In the genomic region with DNA sequence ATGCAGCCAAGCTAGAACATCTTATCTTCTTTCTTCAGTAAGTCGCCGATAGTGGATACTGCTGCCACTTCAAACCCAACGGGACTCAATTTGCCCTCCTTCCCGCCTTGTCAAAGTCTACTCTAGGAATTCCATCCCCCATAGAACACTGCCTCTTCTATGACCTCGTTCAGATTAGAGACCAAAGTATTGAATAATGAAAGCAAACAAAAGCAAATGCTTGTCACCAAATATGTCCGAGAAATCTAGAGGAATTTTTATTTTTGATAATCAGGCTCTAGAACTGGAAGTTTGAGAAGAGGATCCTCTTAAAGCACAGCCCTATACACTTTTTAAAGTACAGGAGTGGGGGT, we compare ENCODE assay signal across 8 cellular contexts.
A peak's percentile ranks its signal among the peaks of the same experiment; 100 is the strongest.
DNase-seq lines count a peak whose midpoint lies in the region; ATAC-seq and TF ChIP-seq lines count a peak whose summit lies in the region.

No MANE protein-coding gene starts in this region.

- H3K27ac Mint-ChIP-seq in central memory CD8-positive, alpha-beta T cell (ENCODE audit: low read depth), result peak overlapping the region; percentile 91

- peaks cover 15% of the 10 kb centered on the region for H3K36me3 Mint-ChIP-seq in central memory CD8-positive, alpha-beta T cell (ENCODE audit: insufficient read depth)

- H3K36me3 ChIP-seq in KMS-11 (ENCODE audit: insufficient read depth) (no peaks in the 10 kb centered on the region), muscle layer of colon (ENCODE audit: insufficient read depth, low read length) (peaks cover 3% of the 10 kb centered on the region)

- no peaks in the 10 kb centered on the region for H3K27me3 ChIP-seq in KMS-11 (ENCODE audit: insufficient read depth, low read depth)
- H3K27me3 ChIP-seq in muscle layer of colon (ENCODE audit: control insufficient read depth in 1 of 2, insufficient read depth in 2 of 2, low read length in 2 of 2), result no peaks in the 10 kb centered on the region

- H3K27me3 Mint-ChIP-seq in central memory CD8-positive, alpha-beta T cell, result no peaks in the 10 kb centered on the region

- no peak for TF ChIP-seq CTCF in AG10803 (conservative IDR thresholded peaks at IDR 0.05; ENCODE audit: low read length)
- TF ChIP-seq CTCF in KMS-11 (conservative IDR thresholded peaks at IDR 0.05; ENCODE audit: low read depth, low read length), result no peak
- TF ChIP-seq CTCF in GM13977 (IDR thresholded peaks at IDR 0.05; ENCODE audit: extremely low read depth, insufficient read depth, missing control alignments), result no peak

- peaks cover 23% of the 10 kb centered on the region for H3K4me1 ChIP-seq in KMS-11 (ENCODE audit: low read depth, poor library complexity, severe bottlenecking)
- peaks cover 22% of the 10 kb centered on the region for H3K4me1 ChIP-seq in muscle layer of colon (ENCODE audit: insufficient read depth, low read length)

- no peaks in the 10 kb centered on the region for H3K9me3 ChIP-seq in muscle layer of colon (ENCODE audit: low read length)

- no peak for ATAC-seq in central memory CD8-positive, alpha-beta T cell (replicated peaks; ENCODE audit: extremely low read depth, poor library complexity, severe bottlenecking)
- no peak for ATAC-seq in HG03342 (IDR thresholded peaks at IDR 0.05; ENCODE audit: unreplicated experiment)

- DNase-seq in AG10803 (ENCODE audit: low read depth), result no peak
- no peak for DNase-seq in central memory CD8-positive, alpha-beta T cell (ENCODE audit: low spot score in 2 of 2)
- no peak for DNase-seq in GOT3 (lab: John Stamatoyannopoulos, UW)
- no peak for DNase-seq in MV-4-11 (lab: John Stamatoyannopoulos, UW)
- DNase-seq in GM13977 (ENCODE audit: low spot score), result no peak

- H3K4me3 Mint-ChIP-seq in central memory CD8-positive, alpha-beta T cell, result peak overlapping the region; percentile 90

- H3K4me1 Mint-ChIP-seq in central memory CD8-positive, alpha-beta T cell, result peaks cover 29% of the 10 kb centered on the region

- H3K9me3 Mint-ChIP-seq in central memory CD8-positive, alpha-beta T cell, result no peaks in the 10 kb centered on the region

- H4K20me1 ChIP-seq in KMS-11 (ENCODE audit: insufficient read depth), result no peaks in the 10 kb centered on the region

- H3K4me2 ChIP-seq in KMS-11, result peak overlapping the region; percentile 97

- peaks cover 11% of the 10 kb centered on the region; the same call in 1 of the 2 replicates for H3K79me2 ChIP-seq in KMS-11 (ENCODE audit: insufficient read depth, low read depth)

- H2AFZ ChIP-seq in KMS-11 (ENCODE audit: low read depth), result peak overlapping the region; percentile 92

- in situ Hi-C loops in GM13977 (cut with MboI; ENCODE audit: low pct_unique_long_range_greater_than_20kb, low sequenced_read_pairs, unreplicated experiment), result no loop called here

- H3K9ac ChIP-seq in KMS-11 (no peak overlapping the region; the same call in 1 of the 2 replicates), muscle layer of colon (ENCODE audit: low read length) (peak overlapping the region; percentile 96)

- H3K27ac ChIP-seq in KMS-11, result no peak overlapping the region
- peak overlapping the region; percentile 95 for H3K27ac ChIP-seq in muscle layer of colon (ENCODE audit: low read depth, low read length)

- H3K4me3 ChIP-seq in AG10803 (ENCODE audit: low read length) (peak overlapping the region; percentile 94), KMS-11 (IDR thresholded peaks at IDR 0.05; ENCODE audit: insufficient read depth, low read depth, low read length) (no peak overlapping the region), muscle layer of colon (ENCODE audit: low read depth in 1 of 2, low read length in 2 of 2) (peak overlapping the region; percentile 94 to 100)
